In the genomic region with DNA sequence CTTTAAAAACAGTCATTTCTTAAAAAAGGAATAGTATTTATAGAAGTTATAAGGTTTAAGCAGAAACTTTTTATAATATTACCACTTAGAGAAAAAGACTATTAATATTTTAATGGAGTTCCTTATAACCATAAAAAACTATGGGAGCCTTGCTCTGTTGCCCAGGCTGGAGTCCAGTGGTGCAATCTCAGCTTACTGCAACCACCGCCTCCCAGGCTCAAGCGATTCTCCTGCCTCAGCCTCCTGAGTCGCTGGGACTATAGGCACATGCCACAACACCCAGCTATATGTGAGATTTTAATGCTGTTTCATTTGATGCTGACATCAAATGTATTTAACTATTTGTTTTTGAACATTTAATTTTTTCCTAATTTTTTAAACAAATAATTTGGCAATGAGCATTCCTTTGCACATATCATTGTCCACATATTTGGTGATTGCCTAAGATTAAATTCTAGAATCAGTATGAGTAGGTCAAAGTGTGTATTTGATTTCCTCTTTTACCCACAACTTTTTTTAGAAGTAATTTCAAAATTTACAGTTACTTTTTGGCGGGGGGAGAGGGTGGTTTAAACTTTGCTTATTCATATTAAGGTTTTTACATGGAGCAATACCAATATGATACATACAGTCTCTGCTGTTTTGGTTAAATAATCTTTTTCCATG, we compare ENCODE assay signal across 27 cellular contexts.
DNase-seq lines count a peak whose midpoint lies in the region; ATAC-seq, FAIRE-seq and TF ChIP-seq lines count a peak whose summit lies in the region.
"Had no signal": no experiment of that assay in that cellular context is flagged by ENCODE, and none has a peak within 500 bp of the region (broad histone marks: within the 10 kb centered on the region; RNA-seq: fewer than 3 reads in every experiment).

No MANE protein-coding gene starts in this region.

- H4K20me1 ChIP-seq in HepG2 (ENCODE audit: insufficient read depth, low read length) = no peaks in the 10 kb centered on the region

- 92% methylated on average over 4 of the region's 4 CpGs for WGBS in HepG2 (ENCODE audit: low lambda C conversion rate)

- H3K9me3 Mint-ChIP-seq in glutamatergic neuron (ENCODE audit: unreplicated experiment) = no peaks in the 10 kb centered on the region
- H3K9me3 Mint-ChIP-seq in progenitor cell of endocrine pancreas (ENCODE audit: low read depth) = no peaks in the 10 kb centered on the region
- H3K9me3 Mint-ChIP-seq: activated B cell treated with CpG ODN at 0.5 μM for 24 hours; activated CD4-positive, alpha-beta memory T cell treated with anti-CD3 and anti-CD28 coated beads, Interleukin-2, amount 10 ng/mL, durations not matched to agents 7 days and 5 days; memory B cell; naive B cell; stimulated activated effector memory CD8-positive, alpha-beta T cell treated with anti-CD3 and anti-CD28 coated beads, Interleukin-12 subunit alpha, Interleukin-12 subunit beta, amount 100 ng/mL, for 72 hours had no signal

- H3K4me1 ChIP-seq in HepG2 (ENCODE audit: insufficient read depth, low read length) = peaks cover 76% of the 10 kb centered on the region
- H3K4me1 ChIP-seq: HAP-1 had no signal

- H3K9me3 ChIP-seq in HepG2 (ENCODE audit: low read length) = no peaks in the 10 kb centered on the region
- H3K9me3 ChIP-seq: HAP-1, testis had no signal

- no peak for TF ChIP-seq POLR2A in HepG2 (IDR thresholded peaks at IDR 0.05; ENCODE audit: insufficient read depth in 1 of 2, low read depth in 2 of 2, low read length in 2 of 2)

- intact Hi-C loops in HepG2 (cut with micrococcal nuclease; ENCODE audit: unreplicated experiment) = no loop called here

- POLR2A ChIA-PET in HepG2 (lab: Yijun Ruan, JAX) (no interaction called here), RWPE1 (lab: Yijun Ruan, JAX; ENCODE audit: low non-redundant PET) (no interaction called here)

- DNase-seq in AG10803 (ENCODE audit: low read depth) (peak; percentile 77), HCEC 1CT (peak; percentile 59), SIG-M5 (lab: John Stamatoyannopoulos, UW) (peak; percentile 11), HepG2 (ENCODE audit: low spot score) (peak; percentile 35), glutamatergic neuron (no peak), progenitor cell of endocrine pancreas (ENCODE audit: low spot score, unreplicated experiment) (no peak), RWPE1 (ENCODE audit: low spot score) (no peak)
- DNase-seq: ACHN; activated B cell treated with CpG ODN at 0.5 μM for 24 hours; activated CD4-positive, alpha-beta memory T cell treated with anti-CD3 and anti-CD28 coated beads, Interleukin-2, amount 10 ng/mL, durations not matched to agents 7 days and 5 days; amniotic stem cell; DMS79 treated with DMSO at 0.1 percent for 48 hours; Kasumi-1; naive B cell; NCI-H1417 treated with DMSO at 0.1 percent for 48 hours; NCI-H526 treated with DMSO at 0.1 percent for 48 hours; PC-3; SHP77 treated with DMSO at 0.1 percent for 48 hours; T-helper 17 cell; testis had no signal

- in situ Hi-C loops in HepG2 (cut with HindIII; ENCODE audit: extremely low pct_ligation_motif_present, low pct_unique_long_range_greater_than_20kb) = no loop called here

- TF ChIP-seq CTCF in AG10803 (conservative IDR thresholded peaks at IDR 0.05; ENCODE audit: low read length) = no peak
- TF ChIP-seq CTCF in HepG2 (CRISPR knock-in tag; IDR thresholded peaks at IDR 0.05) = no peak
- TF ChIP-seq CTCF in glutamatergic neuron (IDR thresholded peaks at IDR 0.05; ENCODE audit: partially characterized antibody, unreplicated experiment) = no peak
- TF ChIP-seq CTCF in progenitor cell of endocrine pancreas (IDR thresholded peaks at IDR 0.05; ENCODE audit: unreplicated experiment) = no peak
- TF ChIP-seq CTCF in RWPE1 (conservative IDR thresholded peaks at IDR 0.05; ENCODE audit: low read depth) = no peak

- ATAC-seq in HepG2 (no peak; the same call in 2 of the 3 replicates), GM18511 (IDR thresholded peaks at IDR 0.05; ENCODE audit: unreplicated experiment) (no peak)
- ATAC-seq: PC-3; sciatic nerve; stimulated activated effector memory CD8-positive, alpha-beta T cell treated with anti-CD3 and anti-CD28 coated beads, Interleukin-12 subunit alpha, Interleukin-12 subunit beta, amount 100 ng/mL, for 72 hours; T-helper 17 cell had no signal

- H3K36me3 ChIP-seq in HepG2 (replicated peaks in 1 of 2; ENCODE audit: control insufficient read depth in 1 of 2, insufficient read depth in 2 of 2, low read length in 2 of 2) = peaks cover 27 to 59% of the 10 kb centered on the region in 2 experiments
- H3K36me3 ChIP-seq: HAP-1 had no signal

- peak in 1 of 2 experiments; percentile 35; a peak in 1 of 4 replicates for TF ChIP-seq EP300 in HepG2 (IDR thresholded peaks at IDR 0.05; ENCODE audit: low read depth in 2 of 2, low read length in 2 of 2)
- TF ChIP-seq EP300 in HepG2 (CRISPR knock-in tag; IDR thresholded peaks at IDR 0.05; ENCODE audit: borderline replicate concordance) = no peak

- no peaks in the 10 kb centered on the region for H3K27me3 ChIP-seq in HepG2 (ENCODE audit: control insufficient read depth in 1 of 2, insufficient read depth in 2 of 2, low read length in 2 of 2)
- H3K27me3 ChIP-seq: testis had no signal

- H3K27ac Mint-ChIP-seq in glutamatergic neuron (ENCODE audit: unreplicated experiment) (no peak overlapping the region), progenitor cell of endocrine pancreas (no peak overlapping the region)
- H3K27ac Mint-ChIP-seq: activated B cell treated with CpG ODN at 0.5 μM for 24 hours; activated CD4-positive, alpha-beta memory T cell treated with anti-CD3 and anti-CD28 coated beads, Interleukin-2, amount 10 ng/mL, durations not matched to agents 7 days and 5 days; memory B cell; naive B cell; stimulated activated effector memory CD8-positive, alpha-beta T cell treated with anti-CD3 and anti-CD28 coated beads, Interleukin-12 subunit alpha, Interleukin-12 subunit beta, amount 100 ng/mL, for 72 hours; T-helper 17 cell had no signal

- BruUV-seq in HepG2 (replicated peaks; lab: Mats Ljungman, UMichigan) = no TSS peak

- H3K4me1 Mint-ChIP-seq in glutamatergic neuron (ENCODE audit: low read depth, unreplicated experiment) (no peaks in the 10 kb centered on the region), progenitor cell of endocrine pancreas (ENCODE audit: low read depth) (no peaks in the 10 kb centered on the region)
- H3K4me1 Mint-ChIP-seq: activated B cell treated with CpG ODN at 0.5 μM for 24 hours; activated CD4-positive, alpha-beta memory T cell treated with anti-CD3 and anti-CD28 coated beads, Interleukin-2, amount 10 ng/mL, durations not matched to agents 7 days and 5 days; naive B cell; stimulated activated effector memory CD8-positive, alpha-beta T cell treated with anti-CD3 and anti-CD28 coated beads, Interleukin-12 subunit alpha, Interleukin-12 subunit beta, amount 100 ng/mL, for 72 hours; T-helper 17 cell had no signal

- no peak for FAIRE-seq in HepG2 (lab: Jason Lieb, UNC)
- FAIRE-seq: bronchial epithelial cell, keratinocyte had no signal

- H3K27me3 Mint-ChIP-seq in glutamatergic neuron (ENCODE audit: unreplicated experiment) (no peaks in the 10 kb centered on the region), progenitor cell of endocrine pancreas (no peaks in the 10 kb centered on the region)

- H3K4me3 Mint-ChIP-seq in glutamatergic neuron (ENCODE audit: unreplicated experiment) (no peak overlapping the region), progenitor cell of endocrine pancreas (ENCODE audit: low read depth) (no peak overlapping the region)
- H3K4me3 Mint-ChIP-seq: activated B cell treated with CpG ODN at 0.5 μM for 24 hours; activated CD4-positive, alpha-beta memory T cell treated with anti-CD3 and anti-CD28 coated beads, Interleukin-2, amount 10 ng/mL, durations not matched to agents 7 days and 5 days; memory B cell; naive B cell; stimulated activated effector memory CD8-positive, alpha-beta T cell treated with anti-CD3 and anti-CD28 coated beads, Interleukin-12 subunit alpha, Interleukin-12 subunit beta, amount 100 ng/mL, for 72 hours; T-helper 17 cell had no signal

- no peak overlapping the region for H3K9ac ChIP-seq in HepG2 (ENCODE audit: insufficient read depth, low read depth, low read length)

- CTCF ChIA-PET in HepG2 (lab: Yijun Ruan, JAX; ENCODE audit: low intra/inter-chr PET ratio, low total read pairs) (no interaction called here), RWPE1 (lab: Yijun Ruan, JAX) (interaction anchor here (0.6 kb wide), 1 partner anchor 1052 kb away, joined by 3 read pairs; no protein-coding TSS in a partner anchor)

- no peak for TF ChIP-seq RAD21 in HepG2 (CRISPR knock-in tag; IDR thresholded peaks at IDR 0.05)

- peak overlapping the region; percentile 21 for H3K27ac ChIP-seq in HepG2 (ENCODE audit: extremely low read length, insufficient read depth, low read length)
- no peak overlapping the region for H3K27ac ChIP-seq in RWPE1
- H3K27ac ChIP-seq: testis had no signal

- no peaks in the 10 kb centered on the region for H3K36me3 Mint-ChIP-seq in glutamatergic neuron (ENCODE audit: unreplicated experiment)
- H3K36me3 Mint-ChIP-seq in progenitor cell of endocrine pancreas (ENCODE audit: insufficient read depth) = peaks cover 11% of the 10 kb centered on the region
- H3K36me3 Mint-ChIP-seq: memory B cell; naive B cell; stimulated activated effector memory CD8-positive, alpha-beta T cell treated with anti-CD3 and anti-CD28 coated beads, Interleukin-12 subunit alpha, Interleukin-12 subunit beta, amount 100 ng/mL, for 72 hours had no signal

- H3K79me2 ChIP-seq in HepG2 (ENCODE audit: insufficient read depth, low read length) = no peaks in the 10 kb centered on the region

- H3K4me2 ChIP-seq in HepG2 (ENCODE audit: low read depth, low read length) = no peak overlapping the region

- H3K4me3 ChIP-seq in AG10803 (ENCODE audit: low read length) (no peak overlapping the region), HepG2 (replicated peaks in 1 of 3; ENCODE audit: insufficient read depth in 1 of 3, low read depth in 2 of 3, low read length in 3 of 3) (no peak overlapping the region)
- H3K4me3 ChIP-seq: HAP-1, testis had no signal

- H2AFZ ChIP-seq in HepG2 (ENCODE audit: low read length) = no peak overlapping the region

TF ChIP-seq in HepG2, 621 proteins besides CTCF, POLR2A, EP300 and RAD21 (continues in another document):
- peak; percentile 52; the same call in 1 of the 2 replicates for TF ChIP-seq CEBPB (IDR thresholded peaks at IDR 0.05; ENCODE audit: borderline replicate concordance, low read depth, low read length)
- TF ChIP-seq, protein P1, sequence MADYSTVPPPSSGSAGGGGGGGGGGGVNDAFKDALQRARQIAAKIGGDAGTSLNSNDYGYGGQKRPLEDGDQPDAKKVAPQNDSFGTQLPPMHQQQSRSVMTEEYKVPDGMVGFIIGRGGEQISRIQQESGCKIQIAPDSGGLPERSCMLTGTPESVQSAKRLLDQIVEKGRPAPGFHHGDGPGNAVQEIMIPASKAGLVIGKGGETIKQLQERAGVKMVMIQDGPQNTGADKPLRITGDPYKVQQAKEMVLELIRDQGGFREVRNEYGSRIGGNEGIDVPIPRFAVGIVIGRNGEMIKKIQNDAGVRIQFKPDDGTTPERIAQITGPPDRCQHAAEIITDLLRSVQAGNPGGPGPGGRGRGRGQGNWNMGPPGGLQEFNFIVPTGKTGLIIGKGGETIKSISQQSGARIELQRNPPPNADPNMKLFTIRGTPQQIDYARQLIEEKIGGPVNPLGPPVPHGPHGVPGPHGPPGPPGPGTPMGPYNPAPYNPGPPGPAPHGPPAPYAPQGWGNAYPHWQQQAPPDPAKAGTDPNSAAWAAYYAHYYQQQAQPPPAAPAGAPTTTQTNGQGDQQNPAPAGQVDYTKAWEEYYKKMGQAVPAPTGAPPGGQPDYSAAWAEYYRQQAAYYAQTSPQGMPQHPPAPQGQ (CRISPR knock-in tag; IDR thresholded peaks at IDR 0.05; ENCODE audit: borderline replicate concordance) = no peak

Comparison
In these comparisons a context has a peak if more than half of its experiments do, and no peak if none do; other contexts are left out.
1. DNase-seq: peak in AG10803 (single experiment), HCEC 1CT (single experiment), SIG-M5 (single experiment) and HepG2 (single experiment); none in glutamatergic neuron (single experiment), progenitor cell of endocrine pancreas (single experiment) and RWPE1 (single experiment).